1 cellular context compared by ENCODE assay signal in the genomic region with DNA sequence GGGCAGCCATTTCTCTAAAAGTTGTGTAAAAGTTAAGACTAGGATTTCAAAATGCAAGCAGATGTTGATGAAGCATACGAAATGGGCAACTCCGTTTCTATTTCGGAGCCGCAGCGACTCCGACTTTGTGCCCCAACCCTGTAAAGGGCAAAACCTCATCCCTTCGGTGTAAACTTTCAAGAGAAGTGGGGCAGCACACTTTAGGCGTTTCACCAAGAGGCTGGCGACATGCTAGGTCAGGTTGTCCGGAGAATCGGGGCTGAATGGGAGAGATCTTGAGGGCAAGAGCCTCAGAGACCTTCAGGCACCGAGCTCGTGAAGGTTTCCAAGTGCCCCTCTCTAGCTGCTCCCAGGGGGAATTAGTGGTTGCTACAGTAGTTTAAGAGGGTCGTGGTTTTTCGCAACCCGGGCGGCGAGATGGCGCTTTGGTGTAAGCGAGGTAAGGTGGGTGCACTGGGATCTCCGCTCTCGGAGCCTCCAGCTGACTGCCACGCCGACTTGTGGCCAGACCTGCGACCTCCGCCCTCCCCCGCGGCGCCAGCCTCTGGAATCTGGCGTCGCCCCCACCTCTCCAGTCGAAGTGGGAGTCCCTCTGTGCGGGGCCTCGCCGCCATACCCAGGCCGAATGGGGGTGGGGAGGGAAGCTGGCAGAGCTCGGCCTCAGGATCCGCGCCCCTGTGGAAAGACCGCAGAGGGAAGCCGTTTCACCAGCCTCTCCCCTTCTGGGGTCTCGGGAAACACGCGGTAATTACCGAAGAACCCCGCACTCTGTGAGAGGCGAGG.
A peak's percentile ranks its signal among the peaks of the same experiment; 100 is the strongest.
TF ChIP-seq lines count a peak whose summit lies in the region.

No MANE protein-coding gene starts in this region.

TF ChIP-seq in A549, 52 proteins besides CTCF, POLR2A, EP300 and RAD21 (continued from another document):
- TF ChIP-seq, protein P1, sequence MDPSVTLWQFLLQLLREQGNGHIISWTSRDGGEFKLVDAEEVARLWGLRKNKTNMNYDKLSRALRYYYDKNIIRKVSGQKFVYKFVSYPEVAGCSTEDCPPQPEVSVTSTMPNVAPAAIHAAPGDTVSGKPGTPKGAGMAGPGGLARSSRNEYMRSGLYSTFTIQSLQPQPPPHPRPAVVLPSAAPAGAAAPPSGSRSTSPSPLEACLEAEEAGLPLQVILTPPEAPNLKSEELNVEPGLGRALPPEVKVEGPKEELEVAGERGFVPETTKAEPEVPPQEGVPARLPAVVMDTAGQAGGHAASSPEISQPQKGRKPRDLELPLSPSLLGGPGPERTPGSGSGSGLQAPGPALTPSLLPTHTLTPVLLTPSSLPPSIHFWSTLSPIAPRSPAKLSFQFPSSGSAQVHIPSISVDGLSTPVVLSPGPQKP (IDR thresholded peaks at IDR 0.05; ENCODE audit: low read depth, low read length) = no peak
- TF ChIP-seq FOSL2 (IDR thresholded peaks at IDR 0.05) (no peak), FOSL2 (CRISPR knock-in tag; IDR thresholded peaks at IDR 0.05) (no peak), TFCP2L1 (CRISPR knock-in tag; IDR thresholded peaks at IDR 0.05) (peak; percentile 77; the same call in 1 of the 2 replicates), HMGXB4 (CRISPR knock-in tag; IDR thresholded peaks at IDR 0.05; ENCODE audit: borderline replicate concordance) (no peak), EHMT2 (IDR thresholded peaks at IDR 0.05; ENCODE audit: low read depth) (no peak), FOSB (CRISPR knock-in tag; IDR thresholded peaks at IDR 0.05) (peak; percentile 66), ATOH8 (CRISPR knock-in tag; IDR thresholded peaks at IDR 0.05; ENCODE audit: low read depth) (peak; percentile 58; the same call in 1 of the 2 replicates), HEYL (CRISPR knock-in tag; IDR thresholded peaks at IDR 0.05) (no peak), CBX2 (IDR thresholded peaks at IDR 0.05; ENCODE audit: borderline replicate concordance, low read depth) (no peak), RCOR1 (IDR thresholded peaks at IDR 0.05; ENCODE audit: low read depth, low read length) (no peak), REST (IDR thresholded peaks at IDR 0.05) (no peak), CEBPB (IDR thresholded peaks at IDR 0.05) (peak in 1 of 2 experiments; percentile 56; a peak in 2 of 4 replicates), TP53 (CRISPR knock-in tag; IDR thresholded peaks at IDR 0.05) (no peak; the same call in 1 of the 2 replicates), KDM5A (IDR thresholded peaks at IDR 0.05) (no peak)
- TF ChIP-seq, protein P2, sequence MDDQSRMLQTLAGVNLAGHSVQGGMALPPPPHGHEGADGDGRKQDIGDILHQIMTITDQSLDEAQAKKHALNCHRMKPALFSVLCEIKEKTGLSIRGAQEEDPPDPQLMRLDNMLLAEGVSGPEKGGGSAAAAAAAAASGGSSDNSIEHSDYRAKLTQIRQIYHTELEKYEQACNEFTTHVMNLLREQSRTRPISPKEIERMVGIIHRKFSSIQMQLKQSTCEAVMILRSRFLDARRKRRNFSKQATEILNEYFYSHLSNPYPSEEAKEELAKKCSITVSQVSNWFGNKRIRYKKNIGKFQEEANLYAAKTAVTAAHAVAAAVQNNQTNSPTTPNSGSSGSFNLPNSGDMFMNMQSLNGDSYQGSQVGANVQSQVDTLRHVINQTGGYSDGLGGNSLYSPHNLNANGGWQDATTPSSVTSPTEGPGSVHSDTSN (IDR thresholded peaks at IDR 0.05) = no peak; the same call in 1 of the 2 replicates
- TF ChIP-seq, protein P3, sequence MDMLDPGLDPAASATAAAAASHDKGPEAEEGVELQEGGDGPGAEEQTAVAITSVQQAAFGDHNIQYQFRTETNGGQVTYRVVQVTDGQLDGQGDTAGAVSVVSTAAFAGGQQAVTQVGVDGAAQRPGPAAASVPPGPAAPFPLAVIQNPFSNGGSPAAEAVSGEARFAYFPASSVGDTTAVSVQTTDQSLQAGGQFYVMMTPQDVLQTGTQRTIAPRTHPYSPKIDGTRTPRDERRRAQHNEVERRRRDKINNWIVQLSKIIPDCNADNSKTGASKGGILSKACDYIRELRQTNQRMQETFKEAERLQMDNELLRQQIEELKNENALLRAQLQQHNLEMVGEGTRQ (IDR thresholded peaks at IDR 0.05) = no peak
